In genomic region chr17:79065105-79065670, GRCh38 we compare ENCODE assay signal across 8 cellular contexts. TPM values are rescaled to one million over a fixed set of nuclear protein-coding genes. Genes with fewer than 3 reads are reported as not detected.
DNase-seq lines count a peak whose midpoint lies in the region; ATAC-seq and TF ChIP-seq lines count a peak whose summit lies in the region.

No MANE protein-coding gene starts in this region.

- H3K4me1 ChIP-seq in KMS-11 (ENCODE audit: low read depth, poor library complexity, severe bottlenecking), result no peaks in the 10 kb centered on the region
- H3K4me1 ChIP-seq in transverse colon, result peaks cover 0 to 5% (median 0%) of the 10 kb centered on the region in 4 donors

- no peaks in the 10 kb centered on the region for H3K9me3 ChIP-seq in transverse colon

- no peak overlapping the region for H2AFZ ChIP-seq in KMS-11 (ENCODE audit: low read depth)

- intact Hi-C loops in transverse colon (cut with DNase I; ENCODE audit: low total_unique reads), result no loop called here

- no peaks in the 10 kb centered on the region for H3K79me2 ChIP-seq in KMS-11 (ENCODE audit: insufficient read depth, low read depth)

- no peak overlapping the region for H3K4me2 ChIP-seq in KMS-11

- H3K27ac ChIP-seq in KMS-11 (no peak overlapping the region), transverse colon (no peak overlapping the region)

- ATAC-seq in HG03039 (IDR thresholded peaks at IDR 0.05; ENCODE audit: unreplicated experiment) (no peak), GM18520 (IDR thresholded peaks at IDR 0.05; ENCODE audit: unreplicated experiment) (no peak)

- H3K36me3 ChIP-seq in KMS-11 (ENCODE audit: insufficient read depth), result no peaks in the 10 kb centered on the region
- H3K36me3 ChIP-seq in transverse colon, result no peaks in the 10 kb centered on the region

- H4K20me1 ChIP-seq in KMS-11 (ENCODE audit: insufficient read depth), result no peaks in the 10 kb centered on the region

- no peak overlapping the region for H3K4me3 ChIP-seq in KMS-11 (IDR thresholded peaks at IDR 0.05; ENCODE audit: insufficient read depth, low read depth, low read length)
- H3K4me3 ChIP-seq in WI38 (ENCODE audit: low read depth, low read length), result no peak overlapping the region
- H3K4me3 ChIP-seq in transverse colon, result no peak overlapping the region

- in situ Hi-C loops in transverse colon (cut with MboI; ENCODE audit: low pct_ligation_motif_present in 1 of 4, low pct_unique_long_range_greater_than_20kb in 1 of 4, low sequenced_read_pairs in 3 of 4), result loop anchor here in 2 of 4 donors (25.0 kb wide), 1 partner anchor 322 kb away; no protein-coding TSS in a partner anchor

- no peak for TF ChIP-seq POLR2A in transverse colon (IDR thresholded peaks at IDR 0.05)

- WGBS in transverse colon (ENCODE audit: low coverage in 1 of 2), 2 donors, result 21 to 33% methylated on average over 8 to 10 of the region's 10 CpGs

- peaks cover 4% of the 10 kb centered on the region; the same call in 1 of the 2 replicates for H3K27me3 ChIP-seq in KMS-11 (ENCODE audit: insufficient read depth, low read depth)
- H3K27me3 ChIP-seq in transverse colon, result no peaks in the 10 kb centered on the region

- TF ChIP-seq CTCF in KMS-11 (conservative IDR thresholded peaks at IDR 0.05; ENCODE audit: low read depth, low read length) (peak; percentile 57), WI38 (IDR thresholded peaks at IDR 0.05; ENCODE audit: low read depth, low read length) (peak; percentile 46), transverse colon (IDR thresholded peaks at IDR 0.05) (peak; percentile 66 to 84 (median 82))

- H3K9ac ChIP-seq in KMS-11, result no peak overlapping the region

- TF ChIP-seq EP300 in transverse colon (IDR thresholded peaks at IDR 0.05; ENCODE audit: low read depth), result no peak

- DNase-seq in COR-L47 (lab: John Stamatoyannopoulos, UW) (peak; percentile 32), dermis blood vessel endothelial cell (peak; percentile 72), mucosa of gallbladder (ENCODE audit: low spot score) (peak; percentile 47), transverse colon (peak; percentile 75)

RNA-seq across cellular contexts. Expression of gene ENGASE, which starts 9.4 kb away (rescaled TPM):
- 6.8 and 19.6 TPM in 2 replicates for total RNA-seq in dermis blood vessel endothelial cell
- total RNA-seq in mucosa of gallbladder, result 74.8 TPM
- total RNA-seq in transverse colon, result 100 to 1,000 TPM in 2 of 4 donors, 10 to 100 TPM in 2; 74.7 to 335 (median 121) TPM

RNA-seq across cellular contexts. Expression of gene C1QTNF1, which starts 41.2 kb away (rescaled TPM):
- 14.6 and 16.9 TPM in 2 replicates for total RNA-seq in dermis blood vessel endothelial cell
- total RNA-seq in mucosa of gallbladder, result 45.3 TPM
- 10 to 100 TPM in 2 of 4 donors, 1 to 10 TPM in 2; 5.4 to 35.5 (median 12.0) TPM for total RNA-seq in transverse colon

RNA-seq across cellular contexts. Expression of gene CANT1, which starts 55.6 kb away (rescaled TPM):
- total RNA-seq in dermis blood vessel endothelial cell (64.8 and 97.3 TPM in 2 replicates), mucosa of gallbladder (132 TPM), transverse colon (100 to 1,000 TPM in 3 of 4 donors, 10 to 100 TPM in 1; 89.4 to 231 (median 138) TPM)
